Comparison of ENCODE assay signal across 10 cellular contexts in the genomic region with DNA sequence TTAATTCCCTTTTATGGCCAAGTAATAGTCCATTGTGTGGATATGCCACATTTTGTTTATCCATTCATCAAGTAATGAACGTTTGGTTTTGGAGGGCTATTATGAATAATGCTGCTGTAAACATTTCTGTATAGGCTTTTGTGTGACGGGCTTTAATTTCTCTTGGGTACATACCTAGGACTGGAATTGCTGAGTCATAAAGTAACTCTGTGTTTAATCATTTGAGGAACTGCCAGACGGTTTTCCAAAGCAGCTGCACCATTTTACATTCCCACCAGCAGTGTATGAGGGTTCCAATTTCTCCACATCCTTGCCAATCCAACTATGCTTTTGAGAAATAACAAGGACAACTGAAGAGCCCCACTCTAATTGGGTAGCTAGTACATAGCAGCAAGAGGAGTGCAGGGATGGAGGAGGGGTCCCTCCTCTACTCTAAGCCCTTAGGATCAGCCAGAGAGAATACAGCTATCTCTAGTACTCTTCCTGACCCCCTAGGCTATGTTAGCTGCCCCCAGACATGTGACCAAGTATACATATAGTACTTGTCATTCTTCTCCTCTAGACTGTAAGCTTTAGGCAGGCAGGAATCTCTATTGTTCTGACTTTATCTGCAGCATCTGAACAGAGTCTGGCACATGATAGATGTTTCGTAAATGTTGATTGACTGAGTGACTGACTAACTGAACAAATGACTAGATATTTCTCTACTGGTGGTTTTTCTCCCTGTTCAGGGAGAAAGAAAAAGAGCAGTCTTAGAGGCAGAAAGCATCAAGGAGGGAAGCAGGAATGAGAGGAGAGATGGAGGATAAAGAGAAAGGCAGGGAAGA. TPM values are rescaled to one million over a fixed set of nuclear protein-coding genes. Genes with fewer than 3 reads are reported as not detected.
DNase-seq lines count a peak whose midpoint lies in the region; ATAC-seq and TF ChIP-seq lines count a peak whose summit lies in the region.
"Had no signal": no experiment of that assay in that cellular context is flagged by ENCODE, and none has a peak within 500 bp of the region (broad histone marks: within the 10 kb centered on the region; RNA-seq: fewer than 3 reads in every experiment).

No MANE protein-coding gene starts in this region.

- H3K4me3 Mint-ChIP-seq in natural killer cell, result peak overlapping the region; percentile 7
- no peak overlapping the region for H3K4me3 Mint-ChIP-seq in natural killer cell treated with Interleukin-12 subunit alpha and Interleukin-12 subunit beta and Interleukin-15 and Interleukin-18, amount 100 ng/mL, for 72 hours
- H3K4me3 Mint-ChIP-seq: memory B cell had no signal

- no peaks in the 10 kb centered on the region for H3K9me3 Mint-ChIP-seq in natural killer cell
- no peaks in the 10 kb centered on the region for H3K9me3 Mint-ChIP-seq in natural killer cell treated with Interleukin-12 subunit alpha and Interleukin-12 subunit beta and Interleukin-15 and Interleukin-18, amount 100 ng/mL, for 72 hours
- H3K9me3 Mint-ChIP-seq: memory B cell had no signal

- peak overlapping the region; percentile 69 for H3K27ac ChIP-seq in RWPE2 (ENCODE audit: poor library complexity, severe bottlenecking)
- H3K27ac ChIP-seq: coronary artery had no signal

- no peak overlapping the region for H3K4me3 ChIP-seq in RWPE2 (ENCODE audit: severe bottlenecking)
- H3K4me3 ChIP-seq: coronary artery had no signal

- peak overlapping the region in 1 of 2 donors; percentile 34 for H3K27ac Mint-ChIP-seq in natural killer cell
- no peak overlapping the region for H3K27ac Mint-ChIP-seq in natural killer cell treated with Interleukin-12 subunit alpha and Interleukin-12 subunit beta and Interleukin-15 and Interleukin-18, amount 100 ng/mL, for 72 hours
- H3K27ac Mint-ChIP-seq: memory B cell had no signal

- intact Hi-C loops in natural killer cell (cut with micrococcal nuclease), result loop anchor here (5.0 kb wide), 2 partner anchors 71 to 121 kb away; partner anchors contain the start of gene PAIP2

- no peaks in the 10 kb centered on the region for H3K27me3 ChIP-seq in RWPE2 (ENCODE audit: insufficient read depth, poor library complexity, severe bottlenecking)

- no peaks in the 10 kb centered on the region for H3K36me3 Mint-ChIP-seq in natural killer cell
- peaks cover 11% of the 10 kb centered on the region for H3K36me3 Mint-ChIP-seq in natural killer cell treated with Interleukin-12 subunit alpha and Interleukin-12 subunit beta and Interleukin-15 and Interleukin-18, amount 100 ng/mL, for 72 hours
- H3K36me3 Mint-ChIP-seq: memory B cell had no signal

- ATAC-seq in natural killer cell (no peak), RWPE2 (ENCODE audit: low read depth) (peak; percentile 15; the same call in 2 of the 3 replicates), GM19463 (IDR thresholded peaks at IDR 0.05; ENCODE audit: unreplicated experiment) (no peak), HG03457 (IDR thresholded peaks at IDR 0.05; ENCODE audit: unreplicated experiment) (no peak)
- ATAC-seq in natural killer cell treated with Interleukin-12 subunit alpha and Interleukin-12 subunit beta and Interleukin-15 and Interleukin-18, amount 100 ng/mL, for 72 hours, result no peak

- DNase-seq in natural killer cell, result no peak
- DNase-seq in natural killer cell treated with Interleukin-12 subunit alpha and Interleukin-12 subunit beta and Interleukin-15 and Interleukin-18, amount 100 ng/mL, for 72 hours (ENCODE audit: low spot score), result no peak
- no peak for DNase-seq in RWPE2 (ENCODE audit: low spot score)
- peak; percentile 95 for DNase-seq in fibroblast of peridontal ligament (ENCODE audit: extremely low read depth)
- no peak for DNase-seq in nucleus accumbens (lab: John Stamatoyannopoulos, UW)
- DNase-seq in HT-29 (ENCODE audit: low spot score), result no peak

- no peaks in the 10 kb centered on the region for H3K9me3 ChIP-seq in RWPE2 (ENCODE audit: severe bottlenecking)

- H3K27me3 Mint-ChIP-seq in natural killer cell (ENCODE audit: low read depth in 2 of 2), result no peaks in the 10 kb centered on the region
- H3K27me3 Mint-ChIP-seq in natural killer cell treated with Interleukin-12 subunit alpha and Interleukin-12 subunit beta and Interleukin-15 and Interleukin-18, amount 100 ng/mL, for 72 hours, result no peaks in the 10 kb centered on the region
- H3K27me3 Mint-ChIP-seq: memory B cell had no signal

- H3K4me1 Mint-ChIP-seq in natural killer cell, result peaks cover 25 to 48% of the 10 kb centered on the region in 2 donors
- H3K4me1 Mint-ChIP-seq in natural killer cell treated with Interleukin-12 subunit alpha and Interleukin-12 subunit beta and Interleukin-15 and Interleukin-18, amount 100 ng/mL, for 72 hours (ENCODE audit: low read depth in 2 of 2), result peaks cover 32 to 44% of the 10 kb centered on the region in 2 donors

- peaks cover 30% of the 10 kb centered on the region for H3K4me1 ChIP-seq in RWPE2 (ENCODE audit: insufficient read depth, poor library complexity, severe bottlenecking)

- H3K36me3 ChIP-seq in RWPE2 (ENCODE audit: low read depth), result peaks cover 20% of the 10 kb centered on the region

- TF ChIP-seq CTCF in natural killer cell (IDR thresholded peaks at IDR 0.05) (no peak), RWPE2 (IDR thresholded peaks at IDR 0.05; ENCODE audit: poor library complexity, severe bottlenecking) (no peak)

RNA-seq across cellular contexts. Expression of gene MATR3, which starts 22.1 kb away (rescaled TPM):
- 100 to 1,000 TPM; 290 to 324 (median 297) TPM for total RNA-seq in natural killer cell
- 100 to 1,000 TPM; 206 to 229 TPM for total RNA-seq in natural killer cell treated with Interleukin-12 subunit alpha and Interleukin-12 subunit beta and Interleukin-15 and Interleukin-18, amount 100 ng/mL, for 72 hours
- total RNA-seq in HT-29 (2014; rRNA removed; shearing (Covaris generic)), result 179 and 199 TPM in 2 replicates
